Comparison of ENCODE assay signal across 9 cellular contexts in genomic region chr17:82781894-82782274, GRCh38. TPM values are rescaled to one million over a fixed set of nuclear protein-coding genes. Genes with fewer than 3 reads are reported as not detected.
DNase-seq lines count a peak whose midpoint lies in the region; ATAC-seq, FAIRE-seq and TF ChIP-seq lines count a peak whose summit lies in the region.
"Had no signal": no experiment of that assay in that cellular context is flagged by ENCODE, and none has a peak within 500 bp of the region (broad histone marks: within the 10 kb centered on the region; RNA-seq: fewer than 3 reads in every experiment).

No MANE protein-coding gene starts in this region.

- H3K4me3 ChIP-seq in CD8-positive, alpha-beta memory T cell (ENCODE audit: low read length): no peak overlapping the region
- H3K4me3 ChIP-seq in cardiac fibroblast (replicated peaks in 1 of 2; ENCODE audit: low read depth in 2 of 2, low read length in 2 of 2) (no peak overlapping the region), kidney (ENCODE audit: low read length in 2 of 2) (no peak overlapping the region)

- no peaks in the 10 kb centered on the region for H3K9me3 ChIP-seq in CD8-positive, alpha-beta memory T cell (ENCODE audit: low read length)
- H3K9me3 ChIP-seq in kidney (ENCODE audit: control insufficient read depth in 1 of 2, low read length in 2 of 2): no peaks in the 10 kb centered on the region

- H3K36me3 Mint-ChIP-seq in CD8-positive, alpha-beta memory T cell: peaks cover 0 to 31% (median 6%) of the 10 kb centered on the region in 3 donors

- H3K36me3 ChIP-seq in CD8-positive, alpha-beta memory T cell (ENCODE audit: insufficient read depth, low read length): peaks cover 15% of the 10 kb centered on the region
- peaks cover 0 to 4% of the 10 kb centered on the region in 2 donors for H3K36me3 ChIP-seq in kidney (ENCODE audit: control insufficient read depth in 1 of 2, insufficient read depth in 2 of 2, low read length in 2 of 2)

- no peaks in the 10 kb centered on the region for H3K9me3 Mint-ChIP-seq in CD8-positive, alpha-beta memory T cell
- H3K9me3 Mint-ChIP-seq: IgD-negative memory B cell had no signal

- POLR2A ChIA-PET in CD8-positive, alpha-beta memory T cell (lab: Charles Lee): interaction anchor here (0.5 kb wide), 1 partner anchor 82 kb away, joined by 4 read pairs; no protein-coding TSS in a partner anchor

- peaks cover 15 to 22% (median 20%) of the 10 kb centered on the region in 3 donors for H3K4me1 Mint-ChIP-seq in CD8-positive, alpha-beta memory T cell

- H3K9ac ChIP-seq in kidney (ENCODE audit: low read length in 2 of 2): no peak overlapping the region

- peaks cover 6% of the 10 kb centered on the region for H3K4me1 ChIP-seq in CD8-positive, alpha-beta memory T cell (ENCODE audit: insufficient read depth, low read length)
- peaks cover 0 to 5% of the 10 kb centered on the region in 2 donors for H3K4me1 ChIP-seq in kidney (ENCODE audit: control insufficient read depth in 1 of 2, insufficient read depth in 1 of 2, low read depth in 1 of 2, low read length in 2 of 2)

- no peak overlapping the region for H3K27ac ChIP-seq in CD8-positive, alpha-beta memory T cell (ENCODE audit: low read depth, low read length)
- no peak overlapping the region for H3K27ac ChIP-seq in kidney (ENCODE audit: low read depth in 2 of 2, low read length in 2 of 2)

- H3K27ac Mint-ChIP-seq in CD8-positive, alpha-beta memory T cell: peak overlapping the region in 6 of 8 donors; percentile 6 to 84 (median 37)

- no peak overlapping the region for H3K4me3 Mint-ChIP-seq in CD8-positive, alpha-beta memory T cell
- H3K4me3 Mint-ChIP-seq: IgD-negative memory B cell had no signal

- no peak for FAIRE-seq in kidney (lab: Jason Lieb, UNC)

- no peak for ATAC-seq in GM18868 (IDR thresholded peaks at IDR 0.05; ENCODE audit: unreplicated experiment)

- CTCF ChIA-PET in CD8-positive, alpha-beta memory T cell (lab: Charles Lee): interaction anchor here (0.6 to 2.1 kb wide), 26 partner anchors 9 to 422 kb away, joined by 3 to 15 read pairs (median 4); no protein-coding TSS in a partner anchor

- peak; percentile 76 to 90 (median 80) for DNase-seq in CD8-positive, alpha-beta memory T cell
- DNase-seq in HCEC 1CT (peak; percentile 47), NCI-H226 (peak; percentile 22), cardiac fibroblast (ENCODE audit: low read depth in 2 of 2) (peak; percentile 78 to 81), kidney (peak; percentile 92)
- DNase-seq in activated CD4-positive, CD25-positive, alpha-beta regulatory T cell treated with anti-CD3 and anti-CD28 coated beads, Interleukin-2, amount 50 U/mL, for 16 hours (ENCODE audit: low read depth, low spot score): peak; percentile 69
- DNase-seq in stimulated activated CD4-positive, alpha-beta T cell treated with anti-CD3 and anti-CD28 coated beads, Interleukin-1b, Interleukin-23, amount 100 ng/mL, for 24 hours (ENCODE audit: low read depth in 4 of 4, low spot score in 1 of 4): peak; percentile 62 to 76 (median 68)

- no peaks in the 10 kb centered on the region for H3K27me3 ChIP-seq in CD8-positive, alpha-beta memory T cell (ENCODE audit: insufficient read depth, low read length, poor library complexity, severe bottlenecking)

- H3K27me3 Mint-ChIP-seq in CD8-positive, alpha-beta memory T cell: peaks cover 0 to 1% of the 10 kb centered on the region in 2 donors
- H3K27me3 Mint-ChIP-seq: IgD-negative memory B cell had no signal

- intact Hi-C loops in kidney (cut with DNase I): no loop called here

- TF ChIP-seq CTCF in cardiac fibroblast (IDR thresholded peaks at IDR 0.05; ENCODE audit: low read depth, low read length) (peak; percentile 99), kidney (IDR thresholded peaks at IDR 0.05; ENCODE audit: borderline replicate concordance, extremely low read depth, insufficient read depth) (peak; percentile 89)

RNA-seq across cellular contexts. Expression of gene TBCD, which starts 30.0 kb away (rescaled TPM):
- total RNA-seq in CD8-positive, alpha-beta memory T cell: 10 to 100 TPM; 79.1 to 83.7 TPM
- polyA plus RNA-seq in CD8-positive, alpha-beta memory T cell: 130 TPM
- 72.8 TPM for total RNA-seq in kidney
- polyA plus RNA-seq in kidney (ENCODE audit: insufficient read depth, low read depth, low replicate concordance): 78.7 TPM

RNA-seq across cellular contexts. Expression of gene FN3K, which starts 46.5 kb away (rescaled TPM):
- total RNA-seq in CD8-positive, alpha-beta memory T cell: 1 to 10 TPM; 1.3 to 2.3 TPM
- 0.79 TPM for polyA plus RNA-seq in CD8-positive, alpha-beta memory T cell
- 33.3 TPM for total RNA-seq in kidney
- 114 TPM for polyA plus RNA-seq in kidney (ENCODE audit: insufficient read depth, low read depth, low replicate concordance)
- polyA plus RNA-seq: IgD-negative memory B cell had no signal

RNA-seq across cellular contexts. Expression of gene ZNF750, which starts 57.9 kb away (rescaled TPM):
- not detected for total RNA-seq in CD8-positive, alpha-beta memory T cell
- not detected for polyA plus RNA-seq in CD8-positive, alpha-beta memory T cell
- total RNA-seq in kidney: 0.25 TPM
- 0.30 TPM for polyA plus RNA-seq in kidney (ENCODE audit: insufficient read depth, low read depth, low replicate concordance)
- polyA plus RNA-seq: IgD-negative memory B cell had no signal

Comparison
In these comparisons a context has a peak if more than half of its experiments do, and no peak if none do; other contexts are left out.
1. DNase-seq: peak in every context shown above with its lines; median percentile 92 in kidney; 80 in CD8-positive, alpha-beta memory T cell; 80 in cardiac fibroblast; 69 in activated CD4-positive, CD25-positive, alpha-beta regulatory T cell treated with anti-CD3 and anti-CD28 coated beads, Interleukin-2, amount 50 U/mL, for 16 hours; 68 in stimulated activated CD4-positive, alpha-beta T cell treated with anti-CD3 and anti-CD28 coated beads, Interleukin-1b, Interleukin-23, amount 100 ng/mL, for 24 hours; 47 in HCEC 1CT; 22 in NCI-H226.
2. RNA of gene FN3K, which starts 46.5 kb away (total RNA-seq): 33.3 TPM in kidney (single experiment); 1.3 to 2.3 TPM in CD8-positive, alpha-beta memory T cell; every median in the first group is over 10 times any median in the second.